22 cellular contexts compared by ENCODE assay signal in the genomic region with DNA sequence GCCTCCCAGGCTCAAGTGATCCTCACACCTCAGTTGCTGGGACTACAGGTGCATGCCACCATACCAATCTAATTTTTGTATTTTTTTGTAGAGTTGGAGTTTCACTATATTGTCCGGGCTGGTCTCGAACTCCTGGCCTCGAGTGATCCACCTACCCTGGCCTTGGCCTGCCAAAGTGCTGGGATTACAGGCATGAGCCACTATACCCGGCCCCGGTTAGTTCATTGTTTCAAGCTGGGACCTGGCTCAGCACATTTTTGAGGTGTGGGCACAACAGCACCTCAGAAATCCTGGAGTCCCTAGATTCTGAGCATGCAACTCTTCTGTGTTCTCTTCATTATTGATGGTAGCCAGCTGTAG. TPM values are rescaled to one million over a fixed set of nuclear protein-coding genes. Genes with fewer than 3 reads are reported as not detected.
DNase-seq lines count a peak whose midpoint lies in the region; ATAC-seq, FAIRE-seq and TF ChIP-seq lines count a peak whose summit lies in the region.
"Had no signal": no experiment of that assay in that cellular context is flagged by ENCODE, and none has a peak within 500 bp of the region (broad histone marks: within the 10 kb centered on the region; RNA-seq: fewer than 3 reads in every experiment).

No MANE protein-coding gene starts in this region.

- no peak overlapping the region for H3K4ac ChIP-seq in mesenchymal stem cell (ENCODE audit: low read depth in 1 of 2, low read length in 2 of 2)

- H2AK5ac ChIP-seq in mesenchymal stem cell (ENCODE audit: low read length, severe bottlenecking), result no peak overlapping the region

- no peaks in the 10 kb centered on the region for H3K27me3 Mint-ChIP-seq in astrocyte (ENCODE audit: low read depth, unreplicated experiment)
- no peaks in the 10 kb centered on the region for H3K27me3 Mint-ChIP-seq in WTC11 (ENCODE audit: low read depth)
- H3K27me3 Mint-ChIP-seq: CD4-positive, CD25-positive, alpha-beta regulatory T cell had no signal

- CTCF ChIA-PET in WTC11 (lab: Charles Lee), result interaction anchor here (2.2 to 7.0 kb wide), 3 partner anchors 65 to 106 kb away, joined by 7 to 53 read pairs (median 19); partner anchors contain the start of genes INSRR, ISG20L2, METTL25B and NTRK1

- no peak overlapping the region for H2BK15ac ChIP-seq in mesenchymal stem cell (ENCODE audit: low read depth, poor library complexity, severe bottlenecking)

- H3K27me3 ChIP-seq in cardiac muscle cell (no peaks in the 10 kb centered on the region), left ventricle myocardium inferior (ENCODE audit: low read depth) (no peaks in the 10 kb centered on the region), astrocyte (ENCODE audit: insufficient read depth, low read length) (no peaks in the 10 kb centered on the region), mesenchymal stem cell (ENCODE audit: control insufficient read depth in 1 of 2, insufficient read depth in 1 of 2, low read length in 2 of 2) (no peaks in the 10 kb centered on the region)

- no peak overlapping the region for H2BK5ac ChIP-seq in mesenchymal stem cell (ENCODE audit: low read depth, low read length, poor library complexity, severe bottlenecking)

- H3K4me3 Mint-ChIP-seq in astrocyte (ENCODE audit: unreplicated experiment) (no peak overlapping the region), WTC11 (no peak overlapping the region)
- H3K4me3 Mint-ChIP-seq: CD4-positive, CD25-positive, alpha-beta regulatory T cell had no signal

- peak overlapping the region; percentile 9 for H3K27ac Mint-ChIP-seq in astrocyte (ENCODE audit: unreplicated experiment)
- H3K27ac Mint-ChIP-seq in WTC11, result no peak overlapping the region

- H2BK120ac ChIP-seq in mesenchymal stem cell (ENCODE audit: low read depth, low read length), result no peak overlapping the region

- H3K27ac ChIP-seq in cardiac muscle cell (peak overlapping the region; percentile 61), left ventricle myocardium inferior (replicated peaks) (no peak overlapping the region), astrocyte (ENCODE audit: low read depth, low read length) (no peak overlapping the region), mesenchymal stem cell (ENCODE audit: low read length, poor library complexity, severe bottlenecking) (peak overlapping the region; percentile 59), substantia nigra (ENCODE audit: low read depth, low read length, poor library complexity, severe bottlenecking) (peak overlapping the region; percentile 71)
- H3K27ac ChIP-seq: GM23248, RWPE1 had no signal

- H4K91ac ChIP-seq in mesenchymal stem cell (ENCODE audit: low read length), result no peak overlapping the region

- WGBS in mesenchymal stem cell, result 95% methylated on average over 5 of the region's 5 CpGs

- peaks cover 15% of the 10 kb centered on the region for H3K79me1 ChIP-seq in mesenchymal stem cell (replicated peaks; ENCODE audit: low read length, poor library complexity, severe bottlenecking)

- POLR2A ChIA-PET in WTC11 (lab: Charles Lee), result no interaction called here

- H3K4me2 ChIP-seq in astrocyte (ENCODE audit: low read length) (no peak overlapping the region), mesenchymal stem cell (ENCODE audit: low read length, poor library complexity, severe bottlenecking) (no peak overlapping the region)

- no peak overlapping the region for H4K8ac ChIP-seq in mesenchymal stem cell (ENCODE audit: low read length)

- H3K4me1 Mint-ChIP-seq in astrocyte (ENCODE audit: low read depth, unreplicated experiment) (peaks cover 35% of the 10 kb centered on the region), WTC11 (no peaks in the 10 kb centered on the region)

- H3K4me1 ChIP-seq in cardiac muscle cell (ENCODE audit: low read depth), result peaks cover 1% of the 10 kb centered on the region
- peaks cover 5% of the 10 kb centered on the region for H3K4me1 ChIP-seq in left ventricle myocardium inferior
- H3K4me1 ChIP-seq in astrocyte (ENCODE audit: insufficient read depth, low read length), result peaks cover 12% of the 10 kb centered on the region
- H3K4me1 ChIP-seq in mesenchymal stem cell (ENCODE audit: control insufficient read depth, insufficient read depth, low read depth, low read length), result peaks cover 23% of the 10 kb centered on the region

- TF ChIP-seq POLR2A in GM12892 (IDR thresholded peaks at IDR 0.05; ENCODE audit: low read depth, low read length), result no peak

- H3K4me3 ChIP-seq in cardiac muscle cell (no peak overlapping the region), left ventricle myocardium inferior (no peak overlapping the region), astrocyte (ENCODE audit: insufficient read depth, low read depth, low read length) (no peak overlapping the region), mesenchymal stem cell (ENCODE audit: insufficient read depth in 1 of 2, low read depth in 1 of 2, low read length in 2 of 2) (no peak overlapping the region)
- H3K4me3 ChIP-seq: GM23248 had no signal

- H3K36me3 ChIP-seq in cardiac muscle cell (peaks cover 69% of the 10 kb centered on the region), left ventricle myocardium inferior (peaks cover 98% of the 10 kb centered on the region), astrocyte (ENCODE audit: insufficient read depth, low read length) (peaks cover 57% of the 10 kb centered on the region), mesenchymal stem cell (ENCODE audit: control insufficient read depth in 1 of 2, insufficient read depth in 2 of 2, low read depth in 1 of 2, low read length in 2 of 2) (peaks cover 30 to 97% of the 10 kb centered on the region in 2 experiments)

- H3K9me3 Mint-ChIP-seq in astrocyte (ENCODE audit: unreplicated experiment) (no peaks in the 10 kb centered on the region), WTC11 (no peaks in the 10 kb centered on the region)
- H3K9me3 Mint-ChIP-seq: CD4-positive, CD25-positive, alpha-beta regulatory T cell had no signal

- ATAC-seq in GM18873 (IDR thresholded peaks at IDR 0.05; ENCODE audit: low FRiP score, unreplicated experiment), result no peak
- no peak for ATAC-seq in WTC11
- ATAC-seq: Panc1 had no signal

- H4K20me1 ChIP-seq in astrocyte (ENCODE audit: insufficient read depth, low read length), result peaks cover 75% of the 10 kb centered on the region

- DNase-seq in cardiac muscle cell (ENCODE audit: low read depth in 1 of 2, low spot score in 1 of 2), result no peak
- DNase-seq in left ventricle myocardium inferior, result no peak
- DNase-seq in astrocyte (ENCODE audit: low read depth), result no peak
- no peak for DNase-seq in mesenchymal stem cell
- DNase-seq in substantia nigra (lab: John Stamatoyannopoulos, UW), result peak in 3 of 49 donors; percentile 30 to 51 (median 34)
- DNase-seq in GM12892 (ENCODE audit: insufficient read length), result no peak
- DNase-seq in WTC11 (ENCODE audit: low spot score), result no peak
- DNase-seq: CD4-positive, CD25-positive, alpha-beta regulatory T cell; GM23248; H7; NCI-H1105 treated with DMSO at 0.1 percent for 48 hours; NCI-H2029; NCI-H446; NCI-H526 treated with DMSO at 0.1 percent for 48 hours; SHP77 had no signal

- H3K36me3 Mint-ChIP-seq in astrocyte (ENCODE audit: low read depth, unreplicated experiment), result peaks cover 17% of the 10 kb centered on the region
- H3K36me3 Mint-ChIP-seq in WTC11, result peaks cover 69% of the 10 kb centered on the region

- no peak for FAIRE-seq in astrocyte (lab: Jason Lieb, UNC)
- FAIRE-seq in GM12892 (lab: Jason Lieb, UNC), result no peak
- FAIRE-seq: D721Med, GM18507 had no signal

- no peak overlapping the region for H3K18ac ChIP-seq in mesenchymal stem cell (ENCODE audit: low read depth in 1 of 2, low read length in 2 of 2)

- H2AFZ ChIP-seq in astrocyte (ENCODE audit: low read depth, low read length) (no peak overlapping the region), mesenchymal stem cell (ENCODE audit: low read depth, low read length) (no peak overlapping the region)
- H2AFZ ChIP-seq: GM23248 had no signal

- no peak overlapping the region for H3K14ac ChIP-seq in mesenchymal stem cell (ENCODE audit: low read length in 2 of 2)

- H3K9me3 ChIP-seq in cardiac muscle cell (ENCODE audit: low read depth), result no peaks in the 10 kb centered on the region
- H3K9me3 ChIP-seq in left ventricle myocardium inferior (replicated peaks), result no peaks in the 10 kb centered on the region
- no peaks in the 10 kb centered on the region for H3K9me3 ChIP-seq in astrocyte (ENCODE audit: insufficient read depth, low read depth, low read length)
- H3K9me3 ChIP-seq in mesenchymal stem cell (ENCODE audit: control insufficient read depth, low read length), result no peaks in the 10 kb centered on the region

- no peak overlapping the region for H2BK12ac ChIP-seq in mesenchymal stem cell (ENCODE audit: low read length in 2 of 2)

- TF ChIP-seq CTCF in cardiac muscle cell (IDR thresholded peaks at IDR 0.05; ENCODE audit: low read depth, low read length) (no peak), left ventricle myocardium inferior (IDR thresholded peaks at IDR 0.05; ENCODE audit: borderline replicate concordance) (no peak), astrocyte (IDR thresholded peaks at IDR 0.05; ENCODE audit: insufficient read depth, low read depth, low read length) (no peak), WTC11 (IDR thresholded peaks at IDR 0.05) (no peak)

- intact Hi-C loops in left ventricle myocardium inferior (cut with micrococcal nuclease), result loop anchor here (10.0 kb wide), 1 partner anchor 69 kb away; the partner anchor contains the start of gene NTRK1

- H3K79me2 ChIP-seq in astrocyte (ENCODE audit: insufficient read depth, low read length), result peaks cover 4% of the 10 kb centered on the region

- H3K9ac ChIP-seq in astrocyte (ENCODE audit: low read length) (no peak overlapping the region), mesenchymal stem cell (ENCODE audit: low read length) (no peak overlapping the region)
- H3K9ac ChIP-seq: GM23248 had no signal

- no peak overlapping the region for H3K23ac ChIP-seq in mesenchymal stem cell (ENCODE audit: low read length in 2 of 2)

RNA-seq across cellular contexts. Expression of gene SH2D2A, which starts 21.3 kb away (rescaled TPM):
- total RNA-seq in cardiac muscle cell (2.7 and 3.8 TPM in 2 replicates), left ventricle myocardium inferior (0.88 TPM), astrocyte (0.89 and 1.1 TPM in 2 replicates), WTC11 (2021) (4.9 to 6.9 TPM (median 6.6 TPM) in 3 replicates)
- 1.1 and 5.2 TPM in 2 replicates for polyA plus RNA-seq in cardiac muscle cell
- polyA plus RNA-seq in mesenchymal stem cell (2013, experiment 1 of 2), result not detected
- 0.08 TPM for polyA plus RNA-seq in mesenchymal stem cell (2013, experiment 2 of 2)
- 3.8 TPM for polyA plus RNA-seq in GM12892 (2012; ENCODE audit: missing spikeins)
- total RNA-seq: GM23248, LHCN-M2, SK-MEL-5 had no signal

RNA-seq across cellular contexts. Expression of gene PRCC, which starts 28.0 kb away (rescaled TPM):
- 117 and 126 TPM in 2 replicates for total RNA-seq in cardiac muscle cell
- polyA plus RNA-seq in cardiac muscle cell, result 118 and 150 TPM in 2 replicates
- 36.3 TPM for total RNA-seq in left ventricle myocardium inferior
- total RNA-seq in astrocyte, result 75.5 and 78.3 TPM in 2 replicates
- polyA plus RNA-seq in mesenchymal stem cell (2013, experiment 1 of 2), result 74.5 TPM
- 72.5 TPM for polyA plus RNA-seq in mesenchymal stem cell (2013, experiment 2 of 2)
- 65.4 TPM for polyA plus RNA-seq in GM12892 (2012; ENCODE audit: missing spikeins)
- 97.4 to 98.5 TPM (median 98.0 TPM) in 3 replicates for total RNA-seq in WTC11 (2021)

RNA-seq across cellular contexts. Expression of gene HDGF, which starts 43.9 kb away (rescaled TPM):
- total RNA-seq in cardiac muscle cell (207 and 480 TPM in 2 replicates), left ventricle myocardium inferior (145 TPM), astrocyte (179 and 190 TPM in 2 replicates), WTC11 (2021) (301 to 339 TPM (median 318 TPM) in 3 replicates)
- polyA plus RNA-seq in cardiac muscle cell, result 176 and 238 TPM in 2 replicates
- polyA plus RNA-seq in mesenchymal stem cell (2013, experiment 1 of 2), result 156 TPM
- polyA plus RNA-seq in mesenchymal stem cell (2013, experiment 2 of 2), result 154 TPM
- polyA plus RNA-seq in GM12892 (2012; ENCODE audit: missing spikeins), result 139 TPM

RNA-seq across cellular contexts. Expression of gene MRPL24, which starts 54.5 kb away (rescaled TPM):
- 34.9 and 54.1 TPM in 2 replicates for total RNA-seq in cardiac muscle cell
- polyA plus RNA-seq in cardiac muscle cell, result 70.7 and 77.7 TPM in 2 replicates
- 92.1 TPM for total RNA-seq in left ventricle myocardium inferior
- total RNA-seq in astrocyte, result 37.4 and 46.5 TPM in 2 replicates
- polyA plus RNA-seq in mesenchymal stem cell (2013, experiment 1 of 2), result 65.7 TPM
- 64.7 TPM for polyA plus RNA-seq in mesenchymal stem cell (2013, experiment 2 of 2)
- 129 TPM for polyA plus RNA-seq in GM12892 (2012; ENCODE audit: missing spikeins)
- 35.1 to 37.4 TPM (median 35.2 TPM) in 3 replicates for total RNA-seq in WTC11 (2021)

Comparison
In these comparisons a context has a peak if more than half of its experiments do, and no peak if none do; other contexts are left out.
1. H3K27ac ChIP-seq: peak in cardiac muscle cell (single experiment), mesenchymal stem cell (single experiment) and substantia nigra (single experiment); none in left ventricle myocardium inferior (single experiment) and astrocyte (single experiment).